8 cellular contexts compared by ENCODE assay signal in the genomic region with DNA sequence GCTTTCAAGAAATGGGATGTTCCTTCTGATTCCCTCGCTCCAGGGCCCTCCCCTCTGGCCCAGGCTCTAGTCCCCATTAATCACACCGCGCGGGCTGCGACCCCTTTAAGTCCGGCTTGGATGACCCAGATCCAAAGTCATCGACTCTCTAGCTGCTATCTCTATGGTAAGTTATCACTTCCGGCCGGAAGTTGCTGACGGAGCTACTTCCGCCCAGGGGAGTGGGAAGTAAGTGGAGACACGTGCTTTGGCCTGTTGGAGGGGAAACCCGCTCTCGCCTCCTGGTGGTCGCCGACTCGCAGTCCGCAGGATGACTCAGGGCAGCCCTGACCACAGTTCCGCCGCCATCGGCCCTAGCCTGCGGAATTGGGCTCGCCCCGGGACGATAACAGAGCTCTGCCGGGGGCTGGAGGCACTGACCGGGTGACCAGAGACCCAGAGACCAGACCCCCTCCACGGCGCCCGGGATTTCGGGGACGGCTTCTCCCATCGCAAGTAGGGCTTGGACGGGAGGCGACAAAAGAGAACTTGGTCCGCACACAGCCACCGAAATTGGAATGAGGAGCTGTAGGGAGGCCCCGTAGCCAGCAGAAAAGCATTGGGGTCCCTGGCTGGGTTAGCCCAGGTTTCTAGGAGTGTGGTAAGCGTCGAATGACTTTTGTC. TPM values are rescaled to one million over a fixed set of nuclear protein-coding genes. Genes with fewer than 3 reads are reported as not detected.
DNase-seq lines count a peak whose midpoint lies in the region; ATAC-seq and TF ChIP-seq lines count a peak whose summit lies in the region.

No MANE protein-coding gene starts in this region.

- TF ChIP-seq CTCF in foreskin keratinocyte (conservative IDR thresholded peaks at IDR 0.05), result peak; percentile 81
- peak; percentile 76 for TF ChIP-seq CTCF in neural progenitor cell (IDR thresholded peaks at IDR 0.05)

- H3K27ac Mint-ChIP-seq in neural progenitor cell, result peak overlapping the region; percentile 96

- H3F3A ChIP-seq in neural progenitor cell (ENCODE audit: low read depth), result peaks cover 7% of the 10 kb centered on the region

- peak overlapping the region; percentile 89 for H3K4me2 ChIP-seq in neural progenitor cell

- no peaks in the 10 kb centered on the region for H3K27me3 ChIP-seq in HAP-1 (ENCODE audit: low read depth)
- no peaks in the 10 kb centered on the region for H3K27me3 ChIP-seq in MG63
- no peaks in the 10 kb centered on the region for H3K27me3 ChIP-seq in foreskin keratinocyte
- no peaks in the 10 kb centered on the region for H3K27me3 ChIP-seq in neural progenitor cell
- peaks cover 0 to 3% of the 10 kb centered on the region in 2 donors for H3K27me3 ChIP-seq in stomach smooth muscle (ENCODE audit: control insufficient read depth in 1 of 2, insufficient read depth in 2 of 2, low read length in 2 of 2)

- peaks cover 14% of the 10 kb centered on the region for H3K36me3 Mint-ChIP-seq in neural progenitor cell

- H3K4me1 ChIP-seq in HAP-1 (peaks cover 8% of the 10 kb centered on the region), foreskin keratinocyte (no peaks in the 10 kb centered on the region), neural progenitor cell (no peaks in the 10 kb centered on the region), stomach smooth muscle (ENCODE audit: control insufficient read depth, insufficient read depth, low read length) (peaks cover 23% of the 10 kb centered on the region)

- H3K27ac ChIP-seq in foreskin keratinocyte, result peak overlapping the region; percentile 64
- peak overlapping the region; percentile 22 for H3K27ac ChIP-seq in neural progenitor cell
- peak overlapping the region; percentile 87 for H3K27ac ChIP-seq in stomach smooth muscle (ENCODE audit: low read length)

- ATAC-seq in foreskin keratinocyte, result peak; percentile 83

- H3K9me3 Mint-ChIP-seq in neural progenitor cell, result no peaks in the 10 kb centered on the region

- no peaks in the 10 kb centered on the region for H3K9me3 ChIP-seq in HAP-1
- H3K9me3 ChIP-seq in MG63, result no peaks in the 10 kb centered on the region
- no peaks in the 10 kb centered on the region for H3K9me3 ChIP-seq in neural progenitor cell (ENCODE audit: low read depth)
- no peaks in the 10 kb centered on the region for H3K9me3 ChIP-seq in stomach smooth muscle (ENCODE audit: control insufficient read depth in 2 of 2, low read length in 2 of 2)

- peak overlapping the region; percentile 79 for H3K4me3 ChIP-seq in HAP-1
- peak overlapping the region; percentile 91 for H3K4me3 ChIP-seq in MG63
- H3K4me3 ChIP-seq in neural progenitor cell, result peak overlapping the region; percentile 73
- H3K4me3 ChIP-seq in stomach smooth muscle (ENCODE audit: low read length in 2 of 2), result peak overlapping the region; percentile 69 to 88

- no peaks in the 10 kb centered on the region for H4K20me1 ChIP-seq in neural progenitor cell (ENCODE audit: low read depth)

- H3K9ac ChIP-seq in neural progenitor cell (peak overlapping the region; percentile 74), stomach smooth muscle (ENCODE audit: low read length in 2 of 2) (peak overlapping the region; percentile 75 to 91)

- DNase-seq in GF-D8 (lab: John Stamatoyannopoulos, UW) (peak; percentile 84), HAP-1 (ENCODE audit: low spot score in 2 of 2) (peak; percentile 94 to 96), MG63 (peak; percentile 96), SHP77 (lab: John Stamatoyannopoulos, UW) (peak; percentile 97 to 98), activated gamma-delta T cell treated with Interleukin-2 at 50 U/mL for 16 hours (peak; percentile 88), foreskin keratinocyte (peak; percentile 84 to 90), neural progenitor cell (ENCODE audit: low spot score) (peak; percentile 94)

- H3K27me3 Mint-ChIP-seq in neural progenitor cell (ENCODE audit: insufficient read depth, low read depth), result peaks cover 3% of the 10 kb centered on the region

- H2AFZ ChIP-seq in neural progenitor cell (replicated peaks), result peak overlapping the region; percentile 90

- peaks cover 33% of the 10 kb centered on the region for H3K36me3 ChIP-seq in HAP-1 (replicated peaks)
- peaks cover 49% of the 10 kb centered on the region for H3K36me3 ChIP-seq in MG63
- no peaks in the 10 kb centered on the region for H3K36me3 ChIP-seq in neural progenitor cell
- peaks cover 10 to 16% of the 10 kb centered on the region in 2 donors for H3K36me3 ChIP-seq in stomach smooth muscle (ENCODE audit: control insufficient read depth in 2 of 2, insufficient read depth in 2 of 2, low read length in 2 of 2)

- peak overlapping the region; percentile 95 for H3K4me3 Mint-ChIP-seq in neural progenitor cell

- peaks cover 34% of the 10 kb centered on the region for H3K79me2 ChIP-seq in neural progenitor cell (ENCODE audit: low read depth)

- peaks cover 23% of the 10 kb centered on the region for H3K4me1 Mint-ChIP-seq in neural progenitor cell

- in situ Hi-C loops in HAP-1 (cut with MboI; ENCODE audit: low sequenced_read_pairs), result loop anchor here (5.0 kb wide), 1 partner anchor 159 kb away; no protein-coding TSS in a partner anchor

RNA-seq across cellular contexts. Expression of a gene that starts 52.2 kb away (rescaled TPM):
- total RNA-seq in MG63 (2014; rRNA removed; shearing (Covaris generic); ENCODE audit: low replicate concordance), result 16.2 and 41.7 TPM in 2 replicates
- total RNA-seq in foreskin keratinocyte (36.9 and 53.3 TPM in 2 replicates), neural progenitor cell (ENCODE audit: low replicate concordance) (60.6 and 75.0 TPM in 2 replicates)
- polyA plus RNA-seq in foreskin keratinocyte, result 20.2 and 24.2 TPM in 2 replicates

Comparison
In these comparisons a context has a peak if more than half of its experiments do, and no peak if none do; other contexts are left out.
1. Peak in every context shown above with its lines: DNase-seq, ATAC-seq, H3K4me3 ChIP-seq and H3K27ac ChIP-seq.
2. H3K27ac ChIP-seq: peak in every context shown above with its lines; median percentile 87 in stomach smooth muscle; 64 in foreskin keratinocyte; 22 in neural progenitor cell.